ENCODE assay signal across 1 cellular context in the genomic region with DNA sequence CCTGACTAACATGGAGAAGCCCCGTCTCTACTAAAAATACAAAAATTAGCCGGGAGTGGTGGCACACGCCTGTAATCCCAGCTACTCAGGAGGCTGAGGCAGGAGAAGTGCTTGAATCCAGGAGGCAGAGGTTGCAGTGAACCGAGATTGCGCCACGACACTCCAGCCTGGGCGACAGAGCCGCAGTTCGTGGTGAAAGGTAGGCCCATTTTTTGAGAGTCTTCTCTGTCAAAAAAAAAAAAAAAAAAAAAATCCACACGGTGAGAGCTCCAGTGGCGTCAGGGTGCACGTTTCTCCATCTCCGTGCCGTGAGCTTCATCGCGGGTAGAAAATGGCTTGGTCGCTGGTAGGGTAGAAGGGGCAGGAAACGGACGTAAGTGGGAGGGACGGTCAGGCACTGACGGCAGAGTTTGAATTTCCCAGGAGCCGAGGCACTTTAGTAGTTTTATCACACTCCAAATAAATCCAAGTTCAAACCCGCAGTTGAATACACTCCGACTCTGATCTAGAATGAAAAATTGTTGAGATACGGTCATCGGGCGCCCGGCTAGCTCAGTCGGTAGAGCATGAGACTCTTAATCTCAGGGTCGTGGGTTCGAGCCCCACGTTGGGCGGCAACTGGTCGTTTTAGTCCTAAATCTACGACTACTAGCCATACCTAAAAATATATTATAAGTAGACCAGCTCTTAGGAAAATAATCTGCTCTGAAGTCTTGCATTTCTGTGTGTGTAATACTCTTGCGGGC.
TF ChIP-seq lines count a peak whose summit lies in the region.

No MANE protein-coding gene starts in this region.

TF ChIP-seq in HepG2, 621 proteins besides CTCF, POLR2A, EP300 and RAD21 (continued from another document and continues in another):
- TF ChIP-seq, protein P1, sequence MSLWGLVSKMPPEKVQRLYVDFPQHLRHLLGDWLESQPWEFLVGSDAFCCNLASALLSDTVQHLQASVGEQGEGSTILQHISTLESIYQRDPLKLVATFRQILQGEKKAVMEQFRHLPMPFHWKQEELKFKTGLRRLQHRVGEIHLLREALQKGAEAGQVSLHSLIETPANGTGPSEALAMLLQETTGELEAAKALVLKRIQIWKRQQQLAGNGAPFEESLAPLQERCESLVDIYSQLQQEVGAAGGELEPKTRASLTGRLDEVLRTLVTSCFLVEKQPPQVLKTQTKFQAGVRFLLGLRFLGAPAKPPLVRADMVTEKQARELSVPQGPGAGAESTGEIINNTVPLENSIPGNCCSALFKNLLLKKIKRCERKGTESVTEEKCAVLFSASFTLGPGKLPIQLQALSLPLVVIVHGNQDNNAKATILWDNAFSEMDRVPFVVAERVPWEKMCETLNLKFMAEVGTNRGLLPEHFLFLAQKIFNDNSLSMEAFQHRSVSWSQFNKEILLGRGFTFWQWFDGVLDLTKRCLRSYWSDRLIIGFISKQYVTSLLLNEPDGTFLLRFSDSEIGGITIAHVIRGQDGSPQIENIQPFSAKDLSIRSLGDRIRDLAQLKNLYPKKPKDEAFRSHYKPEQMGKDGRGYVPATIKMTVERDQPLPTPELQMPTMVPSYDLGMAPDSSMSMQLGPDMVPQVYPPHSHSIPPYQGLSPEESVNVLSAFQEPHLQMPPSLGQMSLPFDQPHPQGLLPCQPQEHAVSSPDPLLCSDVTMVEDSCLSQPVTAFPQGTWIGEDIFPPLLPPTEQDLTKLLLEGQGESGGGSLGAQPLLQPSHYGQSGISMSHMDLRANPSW (CRISPR knock-in tag; IDR thresholded peaks at IDR 0.05; ENCODE audit: borderline replicate concordance) = no peak
- TF ChIP-seq SOX6 (IDR thresholded peaks at IDR 0.05) (no peak), SOX6 (CRISPR knock-in tag; IDR thresholded peaks at IDR 0.05) (no peak), AGO1 (IDR thresholded peaks at IDR 0.05; ENCODE audit: low read depth, low read length, poor library complexity, severe bottlenecking) (no peak), TRIM24 (CRISPR knock-in tag; IDR thresholded peaks at IDR 0.05) (no peak), MYNN (CRISPR knock-in tag; IDR thresholded peaks at IDR 0.05; ENCODE audit: low read depth) (0 out of 2 replicates have a peak, but pooled peaks have one; percentile 70), ZNF766 (CRISPR knock-in tag; IDR thresholded peaks at IDR 0.05; ENCODE audit: borderline replicate concordance) (no peak), ZNF329 (CRISPR knock-in tag; IDR thresholded peaks at IDR 0.05; ENCODE audit: low read depth) (no peak), HHEX (CRISPR knock-in tag; IDR thresholded peaks at IDR 0.05) (no peak), ZNF607 (CRISPR knock-in tag; IDR thresholded peaks at IDR 0.05; ENCODE audit: borderline replicate concordance) (no peak), ZSCAN22 (CRISPR knock-in tag; IDR thresholded peaks at IDR 0.05) (no peak), ZNF878 (CRISPR knock-in tag; IDR thresholded peaks at IDR 0.05) (no peak), RXRB (CRISPR knock-in tag; IDR thresholded peaks at IDR 0.05; ENCODE audit: borderline replicate concordance) (peak; percentile 52)
- TF ChIP-seq, protein P2, sequence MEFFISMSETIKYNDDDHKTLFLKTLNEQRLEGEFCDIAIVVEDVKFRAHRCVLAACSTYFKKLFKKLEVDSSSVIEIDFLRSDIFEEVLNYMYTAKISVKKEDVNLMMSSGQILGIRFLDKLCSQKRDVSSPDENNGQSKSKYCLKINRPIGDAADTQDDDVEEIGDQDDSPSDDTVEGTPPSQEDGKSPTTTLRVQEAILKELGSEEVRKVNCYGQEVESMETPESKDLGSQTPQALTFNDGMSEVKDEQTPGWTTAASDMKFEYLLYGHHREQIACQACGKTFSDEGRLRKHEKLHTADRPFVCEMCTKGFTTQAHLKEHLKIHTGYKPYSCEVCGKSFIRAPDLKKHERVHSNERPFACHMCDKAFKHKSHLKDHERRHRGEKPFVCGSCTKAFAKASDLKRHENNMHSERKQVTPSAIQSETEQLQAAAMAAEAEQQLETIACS (CRISPR knock-in tag; IDR thresholded peaks at IDR 0.05) = no peak
- TF ChIP-seq, protein P3, sequence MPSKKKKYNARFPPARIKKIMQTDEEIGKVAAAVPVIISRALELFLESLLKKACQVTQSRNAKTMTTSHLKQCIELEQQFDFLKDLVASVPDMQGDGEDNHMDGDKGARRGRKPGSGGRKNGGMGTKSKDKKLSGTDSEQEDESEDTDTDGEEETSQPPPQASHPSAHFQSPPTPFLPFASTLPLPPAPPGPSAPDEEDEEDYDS (CRISPR knock-in tag; IDR thresholded peaks at IDR 0.05) = no peak
- TF ChIP-seq, protein P4, sequence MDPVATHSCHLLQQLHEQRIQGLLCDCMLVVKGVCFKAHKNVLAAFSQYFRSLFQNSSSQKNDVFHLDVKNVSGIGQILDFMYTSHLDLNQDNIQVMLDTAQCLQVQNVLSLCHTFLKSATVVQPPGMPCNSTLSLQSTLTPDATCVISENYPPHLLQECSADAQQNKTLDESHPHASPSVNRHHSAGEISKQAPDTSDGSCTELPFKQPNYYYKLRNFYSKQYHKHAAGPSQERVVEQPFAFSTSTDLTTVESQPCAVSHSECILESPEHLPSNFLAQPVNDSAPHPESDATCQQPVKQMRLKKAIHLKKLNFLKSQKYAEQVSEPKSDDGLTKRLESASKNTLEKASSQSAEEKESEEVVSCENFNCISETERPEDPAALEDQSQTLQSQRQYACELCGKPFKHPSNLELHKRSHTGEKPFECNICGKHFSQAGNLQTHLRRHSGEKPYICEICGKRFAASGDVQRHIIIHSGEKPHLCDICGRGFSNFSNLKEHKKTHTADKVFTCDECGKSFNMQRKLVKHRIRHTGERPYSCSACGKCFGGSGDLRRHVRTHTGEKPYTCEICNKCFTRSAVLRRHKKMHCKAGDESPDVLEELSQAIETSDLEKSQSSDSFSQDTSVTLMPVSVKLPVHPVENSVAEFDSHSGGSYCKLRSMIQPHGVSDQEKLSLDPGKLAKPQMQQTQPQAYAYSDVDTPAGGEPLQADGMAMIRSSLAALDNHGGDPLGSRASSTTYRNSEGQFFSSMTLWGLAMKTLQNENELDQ (CRISPR knock-in tag; IDR thresholded peaks at IDR 0.05; ENCODE audit: borderline replicate concordance) = no peak
- TF ChIP-seq, protein P5, sequence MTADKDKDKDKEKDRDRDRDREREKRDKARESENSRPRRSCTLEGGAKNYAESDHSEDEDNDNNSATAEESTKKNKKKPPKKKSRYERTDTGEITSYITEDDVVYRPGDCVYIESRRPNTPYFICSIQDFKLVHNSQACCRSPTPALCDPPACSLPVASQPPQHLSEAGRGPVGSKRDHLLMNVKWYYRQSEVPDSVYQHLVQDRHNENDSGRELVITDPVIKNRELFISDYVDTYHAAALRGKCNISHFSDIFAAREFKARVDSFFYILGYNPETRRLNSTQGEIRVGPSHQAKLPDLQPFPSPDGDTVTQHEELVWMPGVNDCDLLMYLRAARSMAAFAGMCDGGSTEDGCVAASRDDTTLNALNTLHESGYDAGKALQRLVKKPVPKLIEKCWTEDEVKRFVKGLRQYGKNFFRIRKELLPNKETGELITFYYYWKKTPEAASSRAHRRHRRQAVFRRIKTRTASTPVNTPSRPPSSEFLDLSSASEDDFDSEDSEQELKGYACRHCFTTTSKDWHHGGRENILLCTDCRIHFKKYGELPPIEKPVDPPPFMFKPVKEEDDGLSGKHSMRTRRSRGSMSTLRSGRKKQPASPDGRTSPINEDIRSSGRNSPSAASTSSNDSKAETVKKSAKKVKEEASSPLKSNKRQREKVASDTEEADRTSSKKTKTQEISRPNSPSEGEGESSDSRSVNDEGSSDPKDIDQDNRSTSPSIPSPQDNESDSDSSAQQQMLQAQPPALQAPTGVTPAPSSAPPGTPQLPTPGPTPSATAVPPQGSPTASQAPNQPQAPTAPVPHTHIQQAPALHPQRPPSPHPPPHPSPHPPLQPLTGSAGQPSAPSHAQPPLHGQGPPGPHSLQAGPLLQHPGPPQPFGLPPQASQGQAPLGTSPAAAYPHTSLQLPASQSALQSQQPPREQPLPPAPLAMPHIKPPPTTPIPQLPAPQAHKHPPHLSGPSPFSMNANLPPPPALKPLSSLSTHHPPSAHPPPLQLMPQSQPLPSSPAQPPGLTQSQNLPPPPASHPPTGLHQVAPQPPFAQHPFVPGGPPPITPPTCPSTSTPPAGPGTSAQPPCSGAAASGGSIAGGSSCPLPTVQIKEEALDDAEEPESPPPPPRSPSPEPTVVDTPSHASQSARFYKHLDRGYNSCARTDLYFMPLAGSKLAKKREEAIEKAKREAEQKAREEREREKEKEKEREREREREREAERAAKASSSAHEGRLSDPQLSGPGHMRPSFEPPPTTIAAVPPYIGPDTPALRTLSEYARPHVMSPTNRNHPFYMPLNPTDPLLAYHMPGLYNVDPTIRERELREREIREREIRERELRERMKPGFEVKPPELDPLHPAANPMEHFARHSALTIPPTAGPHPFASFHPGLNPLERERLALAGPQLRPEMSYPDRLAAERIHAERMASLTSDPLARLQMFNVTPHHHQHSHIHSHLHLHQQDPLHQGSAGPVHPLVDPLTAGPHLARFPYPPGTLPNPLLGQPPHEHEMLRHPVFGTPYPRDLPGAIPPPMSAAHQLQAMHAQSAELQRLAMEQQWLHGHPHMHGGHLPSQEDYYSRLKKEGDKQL (CRISPR knock-in tag; IDR thresholded peaks at IDR 0.05; ENCODE audit: low read depth) = no peak; the same call in 1 of the 2 replicates
- TF ChIP-seq, protein P6, sequence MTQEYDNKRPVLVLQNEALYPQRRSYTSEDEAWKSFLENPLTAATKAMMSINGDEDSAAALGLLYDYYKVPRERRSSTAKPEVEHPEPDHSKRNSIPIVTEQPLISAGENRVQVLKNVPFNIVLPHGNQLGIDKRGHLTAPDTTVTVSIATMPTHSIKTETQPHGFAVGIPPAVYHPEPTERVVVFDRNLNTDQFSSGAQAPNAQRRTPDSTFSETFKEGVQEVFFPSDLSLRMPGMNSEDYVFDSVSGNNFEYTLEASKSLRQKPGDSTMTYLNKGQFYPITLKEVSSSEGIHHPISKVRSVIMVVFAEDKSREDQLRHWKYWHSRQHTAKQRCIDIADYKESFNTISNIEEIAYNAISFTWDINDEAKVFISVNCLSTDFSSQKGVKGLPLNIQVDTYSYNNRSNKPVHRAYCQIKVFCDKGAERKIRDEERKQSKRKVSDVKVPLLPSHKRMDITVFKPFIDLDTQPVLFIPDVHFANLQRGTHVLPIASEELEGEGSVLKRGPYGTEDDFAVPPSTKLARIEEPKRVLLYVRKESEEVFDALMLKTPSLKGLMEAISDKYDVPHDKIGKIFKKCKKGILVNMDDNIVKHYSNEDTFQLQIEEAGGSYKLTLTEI (CRISPR knock-in tag; conservative IDR thresholded peaks at IDR 0.05) = no peak
- TF ChIP-seq, protein P7, sequence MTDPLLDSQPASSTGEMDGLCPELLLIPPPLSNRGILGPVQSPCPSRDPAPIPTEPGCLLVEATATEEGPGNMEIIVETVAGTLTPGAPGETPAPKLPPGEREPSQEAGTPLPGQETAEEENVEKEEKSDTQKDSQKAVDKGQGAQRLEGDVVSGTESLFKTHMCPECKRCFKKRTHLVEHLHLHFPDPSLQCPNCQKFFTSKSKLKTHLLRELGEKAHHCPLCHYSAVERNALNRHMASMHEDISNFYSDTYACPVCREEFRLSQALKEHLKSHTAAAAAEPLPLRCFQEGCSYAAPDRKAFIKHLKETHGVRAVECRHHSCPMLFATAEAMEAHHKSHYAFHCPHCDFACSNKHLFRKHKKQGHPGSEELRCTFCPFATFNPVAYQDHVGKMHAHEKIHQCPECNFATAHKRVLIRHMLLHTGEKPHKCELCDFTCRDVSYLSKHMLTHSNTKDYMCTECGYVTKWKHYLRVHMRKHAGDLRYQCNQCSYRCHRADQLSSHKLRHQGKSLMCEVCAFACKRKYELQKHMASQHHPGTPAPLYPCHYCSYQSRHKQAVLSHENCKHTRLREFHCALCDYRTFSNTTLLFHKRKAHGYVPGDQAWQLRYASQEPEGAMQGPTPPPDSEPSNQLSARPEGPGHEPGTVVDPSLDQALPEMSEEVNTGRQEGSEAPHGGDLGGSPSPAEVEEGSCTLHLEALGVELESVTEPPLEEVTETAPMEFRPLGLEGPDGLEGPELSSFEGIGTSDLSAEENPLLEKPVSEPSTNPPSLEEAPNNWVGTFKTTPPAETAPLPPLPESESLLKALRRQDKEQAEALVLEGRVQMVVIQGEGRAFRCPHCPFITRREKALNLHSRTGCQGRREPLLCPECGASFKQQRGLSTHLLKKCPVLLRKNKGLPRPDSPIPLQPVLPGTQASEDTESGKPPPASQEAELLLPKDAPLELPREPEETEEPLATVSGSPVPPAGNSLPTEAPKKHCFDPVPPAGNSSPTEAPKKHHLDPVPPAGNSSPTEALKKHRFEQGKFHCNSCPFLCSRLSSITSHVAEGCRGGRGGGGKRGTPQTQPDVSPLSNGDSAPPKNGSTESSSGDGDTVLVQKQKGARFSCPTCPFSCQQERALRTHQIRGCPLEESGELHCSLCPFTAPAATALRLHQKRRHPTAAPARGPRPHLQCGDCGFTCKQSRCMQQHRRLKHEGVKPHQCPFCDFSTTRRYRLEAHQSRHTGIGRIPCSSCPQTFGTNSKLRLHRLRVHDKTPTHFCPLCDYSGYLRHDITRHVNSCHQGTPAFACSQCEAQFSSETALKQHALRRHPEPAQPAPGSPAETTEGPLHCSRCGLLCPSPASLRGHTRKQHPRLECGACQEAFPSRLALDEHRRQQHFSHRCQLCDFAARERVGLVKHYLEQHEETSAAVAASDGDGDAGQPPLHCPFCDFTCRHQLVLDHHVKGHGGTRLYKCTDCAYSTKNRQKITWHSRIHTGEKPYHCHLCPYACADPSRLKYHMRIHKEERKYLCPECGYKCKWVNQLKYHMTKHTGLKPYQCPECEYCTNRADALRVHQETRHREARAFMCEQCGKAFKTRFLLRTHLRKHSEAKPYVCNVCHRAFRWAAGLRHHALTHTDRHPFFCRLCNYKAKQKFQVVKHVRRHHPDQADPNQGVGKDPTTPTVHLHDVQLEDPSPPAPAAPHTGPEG (CRISPR knock-in tag; IDR thresholded peaks at IDR 0.05) = no peak
- TF ChIP-seq, protein P8, sequence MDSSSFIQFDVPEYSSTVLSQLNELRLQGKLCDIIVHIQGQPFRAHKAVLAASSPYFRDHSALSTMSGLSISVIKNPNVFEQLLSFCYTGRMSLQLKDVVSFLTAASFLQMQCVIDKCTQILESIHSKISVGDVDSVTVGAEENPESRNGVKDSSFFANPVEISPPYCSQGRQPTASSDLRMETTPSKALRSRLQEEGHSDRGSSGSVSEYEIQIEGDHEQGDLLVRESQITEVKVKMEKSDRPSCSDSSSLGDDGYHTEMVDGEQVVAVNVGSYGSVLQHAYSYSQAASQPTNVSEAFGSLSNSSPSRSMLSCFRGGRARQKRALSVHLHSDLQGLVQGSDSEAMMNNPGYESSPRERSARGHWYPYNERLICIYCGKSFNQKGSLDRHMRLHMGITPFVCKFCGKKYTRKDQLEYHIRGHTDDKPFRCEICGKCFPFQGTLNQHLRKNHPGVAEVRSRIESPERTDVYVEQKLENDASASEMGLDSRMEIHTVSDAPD (CRISPR knock-in tag; IDR thresholded peaks at IDR 0.05) = no peak
- TF ChIP-seq, protein P9, sequence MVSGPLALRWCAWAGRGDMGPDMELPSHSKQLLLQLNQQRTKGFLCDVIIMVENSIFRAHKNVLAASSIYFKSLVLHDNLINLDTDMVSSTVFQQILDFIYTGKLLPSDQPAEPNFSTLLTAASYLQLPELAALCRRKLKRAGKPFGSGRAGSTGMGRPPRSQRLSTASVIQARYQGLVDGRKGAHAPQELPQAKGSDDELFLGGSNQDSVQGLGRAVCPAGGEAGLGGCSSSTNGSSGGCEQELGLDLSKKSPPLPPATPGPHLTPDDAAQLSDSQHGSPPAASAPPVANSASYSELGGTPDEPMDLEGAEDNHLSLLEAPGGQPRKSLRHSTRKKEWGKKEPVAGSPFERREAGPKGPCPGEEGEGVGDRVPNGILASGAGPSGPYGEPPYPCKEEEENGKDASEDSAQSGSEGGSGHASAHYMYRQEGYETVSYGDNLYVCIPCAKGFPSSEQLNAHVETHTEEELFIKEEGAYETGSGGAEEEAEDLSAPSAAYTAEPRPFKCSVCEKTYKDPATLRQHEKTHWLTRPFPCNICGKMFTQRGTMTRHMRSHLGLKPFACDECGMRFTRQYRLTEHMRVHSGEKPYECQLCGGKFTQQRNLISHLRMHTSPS (CRISPR knock-in tag; IDR thresholded peaks at IDR 0.05; ENCODE audit: low read depth) = no peak
